In genomic region chr6:121436172-121436965, GRCh38 we compare ENCODE assay signal across 8 cellular contexts. TPM values are rescaled to one million over a fixed set of nuclear protein-coding genes. Genes with fewer than 3 reads are reported as not detected.
A peak's percentile ranks its signal among the peaks of the same experiment; 100 is the strongest.
DNase-seq lines count a peak whose midpoint lies in the region; ATAC-seq and TF ChIP-seq lines count a peak whose summit lies in the region.

No MANE protein-coding gene starts in this region.

- H3K36me3 ChIP-seq in BE2C (no peaks in the 10 kb centered on the region), PC-3 (ENCODE audit: low read depth, low read length) (no peaks in the 10 kb centered on the region), endodermal cell (ENCODE audit: control insufficient read depth, insufficient read depth, low read length) (peaks cover 8% of the 10 kb centered on the region)

- no peaks in the 10 kb centered on the region for H3K9me3 Mint-ChIP-seq in endodermal cell
- H3K9me3 Mint-ChIP-seq in natural killer cell = peaks cover 2 to 3% of the 10 kb centered on the region in 2 donors

- H3K27ac Mint-ChIP-seq in endodermal cell = peak overlapping the region; percentile 97
- H3K27ac Mint-ChIP-seq in natural killer cell = no peak overlapping the region

- DNase-seq in BE2C (no peak), PC-3 (peak; percentile 17), endodermal cell (no peak), natural killer cell (no peak), HT-29 (ENCODE audit: low spot score) (no peak), NCI-H1105 (lab: John Stamatoyannopoulos, UW) (no peak), AG08396 (ENCODE audit: low spot score) (no peak)

- H3K27me3 Mint-ChIP-seq in endodermal cell (ENCODE audit: insufficient read depth) (no peaks in the 10 kb centered on the region), natural killer cell (ENCODE audit: low read depth in 2 of 2) (peaks cover 35 to 40% of the 10 kb centered on the region in 2 donors)

- CTCF ChIA-PET in PC-3 (lab: Charles Lee) = no interaction called here

- peaks cover 48% of the 10 kb centered on the region for H3K79me2 ChIP-seq in PC-3 (ENCODE audit: low read length)

- no peaks in the 10 kb centered on the region for H4K20me1 ChIP-seq in PC-3 (ENCODE audit: low read length)

- H3K9me3 ChIP-seq in BE2C (no peaks in the 10 kb centered on the region), PC-3 (ENCODE audit: low read length) (no peaks in the 10 kb centered on the region), endodermal cell (ENCODE audit: control insufficient read depth, low read length) (no peaks in the 10 kb centered on the region)

- peaks cover 33% of the 10 kb centered on the region for H3K4me1 Mint-ChIP-seq in endodermal cell
- peaks cover 5 to 6% of the 10 kb centered on the region in 2 donors for H3K4me1 Mint-ChIP-seq in natural killer cell

- peak overlapping the region; percentile 54; the same call in 1 of the 2 replicates for H3K27ac ChIP-seq in PC-3 (ENCODE audit: low read length)
- peak overlapping the region; percentile 93 for H3K27ac ChIP-seq in endodermal cell (ENCODE audit: low read depth, low read length)

- H3K9ac ChIP-seq in PC-3 (ENCODE audit: low read length) (peak overlapping the region; percentile 73), endodermal cell (ENCODE audit: extremely low read depth, low read length, poor library complexity, severe bottlenecking) (peak overlapping the region; percentile 98)

- peak overlapping the region; percentile 37 for H2AFZ ChIP-seq in PC-3 (ENCODE audit: low read length)

- H3K4me3 Mint-ChIP-seq in endodermal cell = peak overlapping the region; percentile 93
- H3K4me3 Mint-ChIP-seq in natural killer cell = peak overlapping the region; percentile 63

- intact Hi-C loops in PC-3 (cut with micrococcal nuclease) = loop anchor here (5.0 to 10.0 kb wide), 5 partner anchors 46 to 748 kb away; no protein-coding TSS in a partner anchor
- intact Hi-C loops in natural killer cell (cut with micrococcal nuclease) = no loop called here

- H3K36me3 Mint-ChIP-seq in endodermal cell (ENCODE audit: low read depth) (peaks cover 44% of the 10 kb centered on the region), natural killer cell (no peaks in the 10 kb centered on the region)

- BruUV-seq in PC-3 (replicated peaks; lab: Mats Ljungman, UMichigan) = no TSS peak

- ATAC-seq in PC-3 (no peak), natural killer cell (no peak), HG03045 (IDR thresholded peaks at IDR 0.05; ENCODE audit: unreplicated experiment) (no peak)

- POLR2A ChIA-PET in PC-3 (lab: Charles Lee; ENCODE audit: unreplicated experiment) = interaction anchor here (0.7 kb wide), 1 partner anchor 127 kb away, joined by 7 read pairs; no protein-coding TSS in a partner anchor

- H3F3A ChIP-seq in PC-3 (ENCODE audit: low read length, unreplicated experiment) = no peaks in the 10 kb centered on the region

- H3K4me1 ChIP-seq in BE2C (no peaks in the 10 kb centered on the region), PC-3 (ENCODE audit: insufficient read depth, low read length) (no peaks in the 10 kb centered on the region), endodermal cell (ENCODE audit: control insufficient read depth, insufficient read depth, low read length) (no peaks in the 10 kb centered on the region)

- H3K27me3 ChIP-seq in BE2C = peaks cover 34% of the 10 kb centered on the region
- peaks cover 26% of the 10 kb centered on the region for H3K27me3 ChIP-seq in PC-3 (ENCODE audit: low read length)
- H3K27me3 ChIP-seq in endodermal cell (ENCODE audit: control insufficient read depth, insufficient read depth, low read length, poor library complexity, severe bottlenecking) = no peaks in the 10 kb centered on the region

- TF ChIP-seq CTCF in BE2C (IDR thresholded peaks at IDR 0.05; ENCODE audit: low read depth, low read length) (no peak), PC-3 (conservative IDR thresholded peaks at IDR 0.05; ENCODE audit: low read depth, low read length) (no peak), endodermal cell (conservative IDR thresholded peaks at IDR 0.05) (no peak), natural killer cell (IDR thresholded peaks at IDR 0.05) (no peak)

- H3K4me2 ChIP-seq in PC-3 (ENCODE audit: low read length) = peak overlapping the region; percentile 90

- H3K4me3 ChIP-seq in BE2C (ENCODE audit: low read depth, low read length) = peak overlapping the region; percentile 48
- H3K4me3 ChIP-seq in PC-3 (ENCODE audit: low read length) = peak overlapping the region; percentile 75
- peak overlapping the region; percentile 88 for H3K4me3 ChIP-seq in endodermal cell (ENCODE audit: low read length)

- WGBS in endodermal cell (ENCODE audit: insufficient coverage in 1 of 2, insufficient read length in 1 of 2), 2 experiments = 0% methylated on average over 5 to 18 of the region's 22 CpGs

- no peaks in the 10 kb centered on the region for H3K9me2 ChIP-seq in PC-3 (replicated peaks; ENCODE audit: low read length)

RNA-seq across cellular contexts. Expression of gene GJA1, which starts 0.9 kb away (rescaled TPM):
- not detected for polyA plus RNA-seq in BE2C (2012; ENCODE audit: insufficient read depth, insufficient read length, low read depth)
- 14.0 and 15.2 TPM in 2 replicates for total RNA-seq in PC-3 (2014; rRNA removed)
- 1,000 to 10,000 TPM in 1 of 2 donors, 100 to 1,000 TPM in 1; 706 to 1,121 TPM for total RNA-seq in endodermal cell
- polyA plus RNA-seq in endodermal cell (2013, experiment 1 of 2) = 507 TPM
- 485 TPM for polyA plus RNA-seq in endodermal cell (2013, experiment 2 of 2)
- not detected for total RNA-seq in natural killer cell
- 0.03 TPM in 1 of 2 replicates, not detected in the other for total RNA-seq in HT-29 (2014; rRNA removed; shearing (Covaris generic))

Comparison
In these comparisons a context has a peak if more than half of its experiments do, and no peak if none do; other contexts are left out.
1. RNA of gene GJA1, which starts 0.9 kb away (total RNA-seq): 706 to 1,121 TPM in endodermal cell; 14.0 to 15.2 TPM in PC-3, 0.03 TPM in HT-29 and not detected in natural killer cell; every median in the first group is over 10 times any median in the second.
2. Peak in every context shown above with its lines, with median percentiles within 50 percentile points of each other: H3K4me3 ChIP-seq.